ENCODE assay signal across 6 cellular contexts in the genomic region with DNA sequence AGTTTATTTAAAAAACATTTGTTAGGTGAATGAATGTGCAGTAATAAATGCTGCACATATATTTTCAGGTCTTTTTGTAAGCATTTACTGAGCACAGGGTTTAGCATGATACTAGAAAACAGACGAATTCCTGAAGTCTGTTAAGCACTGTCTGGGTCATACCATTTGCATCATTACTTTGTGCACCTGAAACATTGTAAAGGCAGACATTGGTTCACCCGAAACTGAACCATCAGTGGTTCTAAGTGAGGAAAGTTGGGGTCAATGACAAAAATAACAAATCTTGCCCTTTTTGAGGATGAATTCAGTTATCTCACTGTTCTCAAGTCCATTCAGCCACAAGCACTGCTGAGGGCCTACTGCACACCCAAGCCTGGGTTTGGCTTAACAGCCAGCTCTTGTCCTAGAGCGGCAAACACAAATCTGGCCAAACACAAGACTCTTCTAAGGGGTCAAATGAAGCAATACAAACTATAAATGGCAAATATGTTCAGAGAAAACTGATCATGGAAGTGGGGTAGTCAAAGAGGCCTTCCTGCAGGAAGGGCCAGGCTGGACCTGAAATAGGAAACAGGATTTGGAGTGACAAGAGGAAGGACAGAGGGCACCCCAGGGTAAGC. TPM values are rescaled to one million over a fixed set of nuclear protein-coding genes. Genes with fewer than 3 reads are reported as not detected.
"Had no signal": no experiment of that assay in that cellular context is flagged by ENCODE, and none has a peak within 500 bp of the region (broad histone marks: within the 10 kb centered on the region; RNA-seq: fewer than 3 reads in every experiment).

No MANE protein-coding gene starts in this region.

- H3K4me3 Mint-ChIP-seq: GM23338, H9, HFFc6, IgD-negative memory B cell had no signal

- H3K4me2 ChIP-seq: GM23338 had no signal

- H3K4me1 Mint-ChIP-seq: IgD-negative memory B cell had no signal

- DNase-seq: H9, HCEC 1CT, HFFc6, KBM-7 had no signal

- H3K4me3 ChIP-seq: GM23338 had no signal

- H2AFZ ChIP-seq: GM23338 had no signal

- ATAC-seq: GM23338 had no signal

- H3K9me3 Mint-ChIP-seq: H9, IgD-negative memory B cell had no signal

- H3K36me3 Mint-ChIP-seq: IgD-negative memory B cell had no signal

- H3K27ac Mint-ChIP-seq: GM23338, HFFc6, IgD-negative memory B cell had no signal

RNA-seq across cellular contexts. Expression of a gene that starts 21.8 kb away (rescaled TPM):
- total RNA-seq: HFFc6 had no signal
- polyA plus RNA-seq: IgD-negative memory B cell had no signal
